Comparison of ENCODE assay signal across 14 cellular contexts in the genomic region with DNA sequence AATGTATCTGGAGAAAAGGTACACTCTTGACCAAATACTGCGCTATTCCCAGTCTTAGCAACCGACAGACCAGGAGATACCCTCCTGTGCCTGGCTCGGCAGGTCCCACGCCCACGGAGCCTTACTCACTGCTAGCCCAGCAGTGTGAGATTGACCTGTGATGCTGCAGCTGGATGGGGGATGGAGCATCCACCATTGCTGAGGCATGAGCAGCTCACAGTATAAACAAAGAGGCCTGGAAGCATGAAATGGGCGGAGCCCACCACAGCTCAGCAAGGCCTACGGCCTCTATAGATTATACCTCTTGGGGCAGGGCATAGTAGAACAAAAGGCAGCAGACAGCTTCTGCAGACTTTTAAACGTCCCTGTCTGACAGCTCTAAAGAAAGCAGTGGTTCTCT.
"Had no signal": no experiment of that assay in that cellular context is flagged by ENCODE, and none has a peak within 500 bp of the region (broad histone marks: within the 10 kb centered on the region; RNA-seq: fewer than 3 reads in every experiment).

No MANE protein-coding gene starts in this region.

- H3K4me3 ChIP-seq: body of pancreas, lung, right atrium auricular region, skin epidermis, stomach, thoracic aorta had no signal

- ATAC-seq: body of pancreas; effector memory CD8-positive, alpha-beta T cell; left cardiac atrium; naive thymus-derived CD4-positive, alpha-beta T cell; WTC11 had no signal

- H3K4me1 ChIP-seq: body of pancreas, right atrium auricular region, stomach had no signal

- DNase-seq: activated CD4-positive, alpha-beta T cell treated with anti-CD3 and anti-CD28 coated beads for 48 hours; activated CD8-positive, alpha-beta memory T cell treated with anti-CD3 and anti-CD28 coated beads for 24 hours; activated naive CD4-positive, alpha-beta T cell treated with anti-CD3 and anti-CD28 coated beads, Interleukin-2, amount 10 ng/mL, durations not matched to agents 7 days and 5 days; body of pancreas; effector memory CD8-positive, alpha-beta T cell; left cardiac atrium; naive thymus-derived CD4-positive, alpha-beta T cell; nucleus accumbens; stomach had no signal

- H3K9me3 ChIP-seq: body of pancreas, thoracic aorta had no signal

- H3K27me3 ChIP-seq: body of pancreas, right atrium auricular region, stomach had no signal

- H3K27ac ChIP-seq: body of pancreas, right atrium auricular region, skin epidermis, stomach, thoracic aorta had no signal

- H3K36me3 ChIP-seq: right atrium auricular region, stomach, thoracic aorta had no signal
